In the genomic region with DNA sequence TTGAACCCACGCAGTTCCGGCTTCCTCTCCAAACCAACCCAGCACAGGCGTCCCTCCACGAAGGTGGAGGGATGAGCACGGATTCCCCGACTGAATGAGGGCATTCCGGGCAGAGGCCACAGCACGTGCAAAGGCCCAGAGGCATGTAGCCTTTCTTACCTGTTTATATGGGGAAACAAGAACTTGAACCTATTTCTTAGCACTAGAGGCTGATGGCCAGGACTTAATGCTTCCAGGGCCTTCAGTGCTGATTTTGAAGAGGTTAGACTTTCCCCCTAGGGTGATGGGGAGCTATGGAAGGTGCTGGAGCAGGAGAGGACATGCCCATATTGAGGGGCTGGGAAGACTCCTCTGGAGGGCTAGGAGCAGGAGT, we compare ENCODE assay signal across 2 cellular contexts.
TF ChIP-seq lines count a peak whose summit lies in the region.

No MANE protein-coding gene starts in this region.

TF ChIP-seq in A549, 52 proteins besides CTCF, POLR2A, EP300 and RAD21:
- TF ChIP-seq ZFP36 (IDR thresholded peaks at IDR 0.05; ENCODE audit: borderline replicate concordance, partially characterized antibody) (peak; percentile 57), HOXB13 (CRISPR knock-in tag; IDR thresholded peaks at IDR 0.05; ENCODE audit: low read depth) (no peak), HDAC2 (IDR thresholded peaks at IDR 0.05) (peak; percentile 59; the same call in 1 of the 2 replicates), KDM1A (IDR thresholded peaks at IDR 0.05; ENCODE audit: low read depth) (peak; percentile 73; the same call in 1 of the 2 replicates), RCOR1 (IDR thresholded peaks at IDR 0.05; ENCODE audit: low read depth, low read length) (no peak)
- TF ChIP-seq, protein P1, sequence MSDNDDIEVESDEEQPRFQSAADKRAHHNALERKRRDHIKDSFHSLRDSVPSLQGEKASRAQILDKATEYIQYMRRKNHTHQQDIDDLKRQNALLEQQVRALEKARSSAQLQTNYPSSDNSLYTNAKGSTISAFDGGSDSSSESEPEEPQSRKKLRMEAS (IDR thresholded peaks at IDR 0.05), result no peak

TF ChIP-seq in H1, 55 proteins besides CTCF, POLR2A, EP300 and RAD21:
- TF ChIP-seq JUN (IDR thresholded peaks at IDR 0.05; ENCODE audit: low read depth, low read length) (no peak), KDM1A (IDR thresholded peaks at IDR 0.05; ENCODE audit: borderline replicate concordance, low read length) (peak; percentile 97), SP1 (IDR thresholded peaks at IDR 0.05; ENCODE audit: low read depth, low read length) (no peak), YY1 (IDR thresholded peaks at IDR 0.05; ENCODE audit: low read depth, low read length) (no peak), HDAC2 (IDR thresholded peaks at IDR 0.05; ENCODE audit: borderline replicate concordance in 1 of 2, low read depth in 2 of 2, low read length in 2 of 2) (peak in 1 of 2 experiments; percentile 68; a peak in 1 of 4 replicates), CBX5 (IDR thresholded peaks at IDR 0.05; ENCODE audit: low read depth, low read length) (no peak)
